Comparison of ENCODE assay signal across 12 cellular contexts in genomic region chr4:44704673-44705072, GRCh38. TPM values are rescaled to one million over a fixed set of nuclear protein-coding genes. Genes with fewer than 3 reads are reported as not detected.
"Had no signal": no experiment of that assay in that cellular context is flagged by ENCODE, and none has a peak within 500 bp of the region (broad histone marks: within the 10 kb centered on the region; RNA-seq: fewer than 3 reads in every experiment).

No MANE protein-coding gene starts in this region.

- H2AFZ ChIP-seq: GM23338 had no signal

- H3K27ac ChIP-seq: HL-60, KMS-11 had no signal

- DNase-seq: H9, HCEC 1CT, HFFc6, IMR-90, Karpas-422, KBM-7 had no signal

- H3K4me3 ChIP-seq: GM23338 had no signal

- FAIRE-seq: H1, H54 had no signal

- H3K4me2 ChIP-seq: GM23338, KMS-11 had no signal

- H3K9ac ChIP-seq: KMS-11 had no signal

- ATAC-seq: GM23338 had no signal

RNA-seq across cellular contexts. Expression of gene YIPF7, which starts 53.2 kb away (rescaled TPM):
- total RNA-seq: GM23338, H1, H9, HFFc6, HT1080, IMR-90 had no signal
- polyA plus RNA-seq: GM23338, H1, IMR-90 had no signal
